Comparison of ENCODE assay signal across 8 cellular contexts in the genomic region with DNA sequence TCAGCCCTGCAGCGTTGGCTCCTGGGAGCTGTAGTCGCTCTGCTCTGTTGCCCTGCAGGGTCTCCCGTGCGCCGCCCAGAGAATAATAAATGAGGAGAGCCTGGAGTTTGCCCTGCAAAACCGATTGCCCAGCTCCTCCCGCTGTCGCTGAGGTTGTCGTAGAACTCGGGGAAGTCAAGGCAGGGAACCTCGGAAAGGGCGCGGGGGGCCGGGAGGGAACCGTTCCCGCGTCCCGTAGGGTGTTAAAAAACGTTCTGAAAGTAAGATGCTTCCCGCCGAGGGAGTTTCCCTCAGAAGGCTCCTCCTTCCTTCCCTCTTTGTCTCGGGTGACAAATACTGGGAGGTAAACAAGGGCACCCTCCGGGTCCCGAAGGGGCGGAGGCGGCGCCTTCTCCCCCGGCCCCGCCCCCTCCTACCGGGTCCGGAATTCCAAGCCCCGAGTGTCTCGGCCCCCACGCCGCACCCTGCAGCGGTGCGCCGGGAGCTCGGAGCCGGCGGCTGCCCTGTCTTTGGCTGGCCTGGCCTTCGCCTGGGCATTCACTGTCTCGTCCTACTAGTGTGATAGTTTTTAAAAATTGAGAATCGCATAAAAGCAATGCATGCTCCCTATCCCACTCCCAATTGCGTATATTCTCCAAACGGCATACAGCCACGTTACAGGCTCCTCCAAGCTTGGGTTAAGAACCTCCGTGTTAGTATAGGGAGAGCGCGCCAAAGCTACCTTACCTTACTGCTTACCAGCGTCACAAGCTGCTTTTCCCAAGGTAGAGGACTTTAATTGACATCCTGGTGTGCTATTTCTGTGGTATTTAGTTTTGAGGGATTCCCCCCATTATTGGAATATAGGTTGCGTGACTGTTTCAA. TPM values are rescaled to one million over a fixed set of nuclear protein-coding genes. Genes with fewer than 3 reads are reported as not detected.
A peak's percentile ranks its signal among the peaks of the same experiment; 100 is the strongest.
DNase-seq lines count a peak whose midpoint lies in the region; ATAC-seq and TF ChIP-seq lines count a peak whose summit lies in the region.

No MANE protein-coding gene starts in this region.

- DNase-seq in EL (peak; percentile 93), HS-5 (ENCODE audit: low read depth) (peak; percentile 73), NCI-H82 (lab: John Stamatoyannopoulos, UW) (peak; percentile 91), activated T-helper 1 cell treated with Interleukin-2 at 50 U/mL for 16 hours (ENCODE audit: low read depth) (peak; percentile 9), fibroblast of the conjunctiva (ENCODE audit: low read depth) (peak; percentile 80), nephron progenitor cell (peak; percentile 87), uterus (peak; percentile 49 to 50)

- H3K9me3 ChIP-seq in uterus: no peaks in the 10 kb centered on the region

- intact Hi-C loops in uterus (cut with DNase I; ENCODE audit: low total_unique reads): loop anchor here (5.0 kb wide), 1 partner anchor 32 kb away; no protein-coding TSS in a partner anchor

- peak; percentile 31 for ATAC-seq in GM21423 (IDR thresholded peaks at IDR 0.05; ENCODE audit: unreplicated experiment)

- H3K4me1 Mint-ChIP-seq in nephron progenitor cell: peaks cover 44% of the 10 kb centered on the region

- peak overlapping the region; percentile 90 to 100 for H3K4me3 ChIP-seq in uterus

- H3K4me1 ChIP-seq in uterus: peaks cover 5 to 14% of the 10 kb centered on the region in 2 donors

- no peak for TF ChIP-seq POLR2A in uterus (IDR thresholded peaks at IDR 0.05)

- H3K27me3 ChIP-seq in uterus: no peaks in the 10 kb centered on the region

- H3K9me3 Mint-ChIP-seq in nephron progenitor cell: no peaks in the 10 kb centered on the region

- H3K4me3 Mint-ChIP-seq in nephron progenitor cell: peak overlapping the region; percentile 96

- H3K27me3 Mint-ChIP-seq in nephron progenitor cell (ENCODE audit: low read depth, poor library complexity): peaks cover 3% of the 10 kb centered on the region

- H3K27ac ChIP-seq in uterus: peak overlapping the region; percentile 41 to 100

- TF ChIP-seq CTCF in nephron progenitor cell (IDR thresholded peaks at IDR 0.05) (no peak), uterus (IDR thresholded peaks at IDR 0.05) (peak in 1 of 4 experiments; percentile 6)

- peak overlapping the region; percentile 100 for H3K27ac Mint-ChIP-seq in nephron progenitor cell

- H3K36me3 ChIP-seq in uterus: no peaks in the 10 kb centered on the region

- H3K36me3 Mint-ChIP-seq in nephron progenitor cell (ENCODE audit: low read depth): peaks cover 32% of the 10 kb centered on the region

RNA-seq across cellular contexts. Expression of gene HMGB2, which starts 1.0 kb away (rescaled TPM):
- 100 to 1,000 TPM in 1 of 4 donors, 10 to 100 TPM in 3; 19.4 to 194 (median 74.3) TPM for total RNA-seq in uterus

RNA-seq across cellular contexts. Expression of gene SAP30, which starts 35.6 kb away (rescaled TPM):
- total RNA-seq in uterus: 10 to 100 TPM; 15.1 to 58.5 (median 25.7) TPM

Comparison
In these comparisons a context has a peak if more than half of its experiments do, and no peak if none do; other contexts are left out.
1. Peak in every context shown above with its lines: DNase-seq, ATAC-seq, H3K4me3 ChIP-seq and H3K27ac ChIP-seq.
2. DNase-seq: peak in every context shown above with its lines; median percentile 93 in EL; 91 in NCI-H82; 87 in nephron progenitor cell; 80 in fibroblast of the conjunctiva; 73 in HS-5; 50 in uterus; 9 in activated T-helper 1 cell treated with Interleukin-2 at 50 U/mL for 16 hours.